In the genomic region with DNA sequence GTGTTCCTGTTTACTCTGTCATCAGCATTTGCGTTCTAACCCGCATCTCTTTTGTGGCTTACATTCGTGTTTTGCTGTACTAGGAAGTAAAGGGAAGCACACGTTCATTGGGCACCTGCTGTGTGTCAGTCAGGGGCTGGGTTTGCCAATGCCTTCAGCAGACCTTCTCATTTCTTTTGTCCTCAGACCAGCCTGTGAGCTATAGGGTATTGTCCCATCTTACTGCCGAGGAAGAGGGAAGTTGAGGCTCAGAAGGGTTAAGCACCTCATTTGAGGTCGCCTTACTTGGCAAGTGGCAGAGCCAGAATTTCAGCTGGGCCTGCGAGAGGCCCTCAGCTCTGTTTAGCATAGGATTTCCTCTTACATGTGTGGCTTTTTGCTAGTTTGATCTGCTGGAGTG, we compare ENCODE assay signal across 9 cellular contexts. TPM values are rescaled to one million over a fixed set of nuclear protein-coding genes. Genes with fewer than 3 reads are reported as not detected.
A peak's percentile ranks its signal among the peaks of the same experiment; 100 is the strongest.
DNase-seq lines count a peak whose midpoint lies in the region; ATAC-seq and TF ChIP-seq lines count a peak whose summit lies in the region.
"Had no signal": no experiment of that assay in that cellular context is flagged by ENCODE, and none has a peak within 500 bp of the region (broad histone marks: within the 10 kb centered on the region; RNA-seq: fewer than 3 reads in every experiment).

No MANE protein-coding gene starts in this region.

- H3K4me1 Mint-ChIP-seq in activated T-helper 17 cell treated with anti-CD3 and anti-CD28 coated beads, Interleukin-2, amount 50 U/mL, for 72 hours = peaks cover 45% of the 10 kb centered on the region

- H3K4me3 Mint-ChIP-seq in activated T-helper 17 cell treated with anti-CD3 and anti-CD28 coated beads, Interleukin-2, amount 50 U/mL, for 72 hours = peak overlapping the region; percentile 81

- DNase-seq in stimulated activated naive CD4-positive, alpha-beta T cell (lab: John Stamatoyannopoulos, UW) = peak in 4 of 6 experiments; percentile 8 to 60 (median 53)
- no peak for DNase-seq in stimulated activated naive CD4-positive, alpha-beta T cell treated with Interleukin-2 at 50 U/mL for 16 hours (lab: John Stamatoyannopoulos, UW)
- DNase-seq in right lobe of liver (no peak), upper lobe of right lung (no peak)
- DNase-seq: effector CD4-positive, alpha-beta T cell had no signal

- H3K9me3 ChIP-seq in right lobe of liver (no peaks in the 10 kb centered on the region), upper lobe of right lung (no peaks in the 10 kb centered on the region)

- H3K27me3 ChIP-seq in right lobe of liver = no peaks in the 10 kb centered on the region
- H3K27me3 ChIP-seq in upper lobe of right lung = no peaks in the 10 kb centered on the region

- H3K27me3 Mint-ChIP-seq in activated T-helper 17 cell treated with anti-CD3 and anti-CD28 coated beads, Interleukin-2, amount 50 U/mL, for 72 hours = no peaks in the 10 kb centered on the region

- H3K36me3 Mint-ChIP-seq in activated T-helper 17 cell treated with anti-CD3 and anti-CD28 coated beads, Interleukin-2, amount 50 U/mL, for 72 hours (ENCODE audit: low read depth) = peaks cover 5% of the 10 kb centered on the region

- WGBS in right lobe of liver (ENCODE audit: insufficient coverage, low coverage, low lambda C conversion rate, missing lambda C conversion rate) = 18% methylated on average over 7 of the region's 7 CpGs

- no peak for ATAC-seq in activated T-helper 17 cell treated with anti-CD3 and anti-CD28 coated beads, Interleukin-2, amount 50 U/mL, for 72 hours (replicated peaks)
- ATAC-seq in right lobe of liver = no peak
- ATAC-seq in upper lobe of right lung = no peak
- ATAC-seq in GM18873 (IDR thresholded peaks at IDR 0.05; ENCODE audit: low FRiP score, unreplicated experiment) = no peak
- ATAC-seq in GM21528 (IDR thresholded peaks at IDR 0.05; ENCODE audit: low FRiP score, unreplicated experiment) = no peak
- no peak for ATAC-seq in HG03196 (IDR thresholded peaks at IDR 0.05; ENCODE audit: unreplicated experiment)

- H3K36me3 ChIP-seq in right lobe of liver = peaks cover 0 to 1% (median under 1%) of the 10 kb centered on the region in 4 donors
- peaks cover 2% of the 10 kb centered on the region for H3K36me3 ChIP-seq in upper lobe of right lung

- peak overlapping the region; percentile 41 to 76 (median 46) for H3K27ac ChIP-seq in right lobe of liver
- H3K27ac ChIP-seq in upper lobe of right lung = peak overlapping the region; percentile 85

- H3K4me3 ChIP-seq in right lobe of liver (no peak overlapping the region), upper lobe of right lung (no peak overlapping the region)

- intact Hi-C loops in right lobe of liver (cut with DNase I) = no loop called here
- intact Hi-C loops in upper lobe of right lung (cut with DNase I) = no loop called here

- H3K9me3 Mint-ChIP-seq in activated T-helper 17 cell treated with anti-CD3 and anti-CD28 coated beads, Interleukin-2, amount 50 U/mL, for 72 hours = no peaks in the 10 kb centered on the region

- no peak for TF ChIP-seq POLR2A in right lobe of liver (IDR thresholded peaks at IDR 0.05)

- no peak for TF ChIP-seq CTCF in right lobe of liver (IDR thresholded peaks at IDR 0.05)
- TF ChIP-seq CTCF in upper lobe of right lung (IDR thresholded peaks at IDR 0.05) = no peak

- H3K27ac Mint-ChIP-seq in activated T-helper 17 cell treated with anti-CD3 and anti-CD28 coated beads, Interleukin-2, amount 50 U/mL, for 72 hours = peak overlapping the region; percentile 92

- H3K4me1 ChIP-seq in right lobe of liver (peaks cover 2 to 72% (median 26%) of the 10 kb centered on the region in 4 donors), upper lobe of right lung (peaks cover 50% of the 10 kb centered on the region)

RNA-seq across cellular contexts. Expression of a gene that starts 8.7 kb away (rescaled TPM):
- 10 to 100 TPM; 44.1 to 63.8 TPM for total RNA-seq in activated T-helper 17 cell treated with anti-CD3 and anti-CD28 coated beads, Interleukin-2, amount 50 U/mL, for 72 hours
- total RNA-seq in right lobe of liver (10 to 100 TPM; 14.1 to 34.8 (median 30.6) TPM), upper lobe of right lung (51.8 TPM)

Comparison
In these comparisons a context has a peak if more than half of its experiments do, and no peak if none do; other contexts are left out.
1. DNase-seq: peak in stimulated activated naive CD4-positive, alpha-beta T cell (4 of 6); none in stimulated activated naive CD4-positive, alpha-beta T cell treated with Interleukin-2 at 50 U/mL for 16 hours (single experiment), right lobe of liver (0 of 3) and upper lobe of right lung (single experiment).